Comparison of ENCODE assay signal across 1 cellular context in genomic region chr3:24490151-24490550, GRCh38.
TF ChIP-seq lines count a peak whose summit lies in the region.

No MANE protein-coding gene starts in this region.

TF ChIP-seq in HepG2, 621 proteins besides CTCF, POLR2A, EP300 and RAD21 (continued from another document and continues in another):
- TF ChIP-seq ARID5B (CRISPR knock-in tag; IDR thresholded peaks at IDR 0.05): peak; percentile 71
- TF ChIP-seq ZNF121 (CRISPR knock-in tag; IDR thresholded peaks at IDR 0.05): no peak
- TF ChIP-seq TRAFD1 (CRISPR knock-in tag; IDR thresholded peaks at IDR 0.05; ENCODE audit: borderline replicate concordance): no peak
- TF ChIP-seq ZNF160 (CRISPR knock-in tag; IDR thresholded peaks at IDR 0.05): no peak
- TF ChIP-seq ZNF83 (CRISPR knock-in tag; IDR thresholded peaks at IDR 0.05; ENCODE audit: borderline replicate concordance): no peak
- TF ChIP-seq ZFP90 (CRISPR knock-in tag; IDR thresholded peaks at IDR 0.05; ENCODE audit: borderline replicate concordance): no peak
- no peak for TF ChIP-seq WIZ (CRISPR knock-in tag; IDR thresholded peaks at IDR 0.05)
- no peak for TF ChIP-seq KLF16 (CRISPR knock-in tag; IDR thresholded peaks at IDR 0.05)
- TF ChIP-seq ZNF674 (CRISPR knock-in tag; IDR thresholded peaks at IDR 0.05; ENCODE audit: low read depth): no peak
- no peak for TF ChIP-seq ZNF367 (CRISPR knock-in tag; IDR thresholded peaks at IDR 0.05; ENCODE audit: borderline replicate concordance)
- no peak for TF ChIP-seq ZNF18 (CRISPR knock-in tag; IDR thresholded peaks at IDR 0.05; ENCODE audit: insufficient replicate concordance)
- TF ChIP-seq AKAP8 (CRISPR knock-in tag; IDR thresholded peaks at IDR 0.05): no peak
- no peak for TF ChIP-seq MTF1 (CRISPR knock-in tag; IDR thresholded peaks at IDR 0.05)
- TF ChIP-seq BCL3 (CRISPR knock-in tag; IDR thresholded peaks at IDR 0.05): no peak
- TF ChIP-seq ZBTB20 (CRISPR knock-in tag; IDR thresholded peaks at IDR 0.05; ENCODE audit: borderline replicate concordance, low read depth): no peak
- TF ChIP-seq AHDC1 (CRISPR knock-in tag; IDR thresholded peaks at IDR 0.05; ENCODE audit: borderline replicate concordance): no peak
- TF ChIP-seq CCAR2 (optimal IDR thresholded peaks at IDR 0.05; ENCODE audit: low read depth, low read length): no peak
- peak; percentile 48 for TF ChIP-seq FOSL2 (CRISPR knock-in tag; IDR thresholded peaks at IDR 0.05)
- TF ChIP-seq ZNF329 (CRISPR knock-in tag; IDR thresholded peaks at IDR 0.05; ENCODE audit: low read depth): no peak
- TF ChIP-seq TCF7L2 (IDR thresholded peaks at IDR 0.05; ENCODE audit: low read depth, low read length): no peak
- TF ChIP-seq ZBTB8A (CRISPR knock-in tag; IDR thresholded peaks at IDR 0.05; ENCODE audit: borderline replicate concordance, low read depth): no peak
- TF ChIP-seq POLR2AphosphoS2 (IDR thresholded peaks at IDR 0.05; ENCODE audit: low read depth, low read length): no peak
- TF ChIP-seq DMAP1 (CRISPR knock-in tag; IDR thresholded peaks at IDR 0.05): no peak
- TF ChIP-seq NPAS2 (CRISPR knock-in tag; IDR thresholded peaks at IDR 0.05; ENCODE audit: borderline replicate concordance): no peak
- 0 out of 2 replicates have a peak, but pooled peaks have one; percentile 40 for TF ChIP-seq ZBTB21 (CRISPR knock-in tag; IDR thresholded peaks at IDR 0.05)
- no peak for TF ChIP-seq GZF1 (CRISPR knock-in tag; IDR thresholded peaks at IDR 0.05)
- no peak for TF ChIP-seq ZNF879 (CRISPR knock-in tag; IDR thresholded peaks at IDR 0.05)
- TF ChIP-seq PRMT3 (CRISPR knock-in tag; IDR thresholded peaks at IDR 0.05; ENCODE audit: borderline replicate concordance, low read depth): no peak
- TF ChIP-seq KLF15 (CRISPR knock-in tag; IDR thresholded peaks at IDR 0.05; ENCODE audit: borderline replicate concordance): no peak
- TF ChIP-seq ETV6 (CRISPR knock-in tag; conservative IDR thresholded peaks at IDR 0.05): no peak
- peak; percentile 53; the same call in 1 of the 2 replicates for TF ChIP-seq HDAC2 (CRISPR knock-in tag; IDR thresholded peaks at IDR 0.05)
- TF ChIP-seq ZNF281 (CRISPR knock-in tag; IDR thresholded peaks at IDR 0.05; ENCODE audit: borderline replicate concordance): no peak
- TF ChIP-seq KDM3A (CRISPR knock-in tag; IDR thresholded peaks at IDR 0.05; ENCODE audit: low read depth): no peak
- TF ChIP-seq ZFP62 (CRISPR knock-in tag; IDR thresholded peaks at IDR 0.05): no peak
- no peak for TF ChIP-seq ZNF720 (CRISPR knock-in tag; IDR thresholded peaks at IDR 0.05)
- no peak for TF ChIP-seq PHB2 (IDR thresholded peaks at IDR 0.05; ENCODE audit: partially characterized antibody)
- TF ChIP-seq IRF2 (CRISPR knock-in tag; IDR thresholded peaks at IDR 0.05): no peak
- TF ChIP-seq CREBL2 (CRISPR knock-in tag; IDR thresholded peaks at IDR 0.05; ENCODE audit: borderline replicate concordance): no peak
- peak; percentile 54 for TF ChIP-seq ZMYM4 (CRISPR knock-in tag; IDR thresholded peaks at IDR 0.05)
- TF ChIP-seq SMYD3 (CRISPR knock-in tag; IDR thresholded peaks at IDR 0.05): no peak
- TF ChIP-seq SALL1 (CRISPR knock-in tag; IDR thresholded peaks at IDR 0.05): peak; percentile 19; the same call in 1 of the 2 replicates
- no peak for TF ChIP-seq MBD4 (IDR thresholded peaks at IDR 0.05; ENCODE audit: borderline replicate concordance, low read length)
- no peak for TF ChIP-seq MLXIP (CRISPR knock-in tag; IDR thresholded peaks at IDR 0.05; ENCODE audit: borderline replicate concordance)
- no peak for TF ChIP-seq SMAD3 (CRISPR knock-in tag; IDR thresholded peaks at IDR 0.05)
- peak; percentile 86 for TF ChIP-seq ATF3 (CRISPR knock-in tag; IDR thresholded peaks at IDR 0.05)
